2 cellular contexts compared by ENCODE assay signal in genomic region chr11:59200421-59200746, GRCh38.
TF ChIP-seq lines count a peak whose summit lies in the region.

No MANE protein-coding gene starts in this region.

TF ChIP-seq in GM12891, 5 proteins besides CTCF, POLR2A, EP300 and RAD21 (continued from another document):
- TF ChIP-seq POU2F2 (IDR thresholded peaks at IDR 0.05; ENCODE audit: low read depth, low read length) = no peak
- no peak for TF ChIP-seq SPI1 (IDR thresholded peaks at IDR 0.05; ENCODE audit: low read depth, low read length)
- TF ChIP-seq TAF1 (IDR thresholded peaks at IDR 0.05; ENCODE audit: low read depth, low read length) = no peak

TF ChIP-seq in GM12878, 131 proteins besides CTCF, POLR2A, EP300 and RAD21 (continued from another document):
- 0 out of 2 replicates have a peak, but pooled peaks have one; percentile 13 for TF ChIP-seq ZBTB40 (IDR thresholded peaks at IDR 0.05; ENCODE audit: borderline replicate concordance)
- TF ChIP-seq ZNF592 (IDR thresholded peaks at IDR 0.05) = peak; percentile 61
- TF ChIP-seq CBX5 (IDR thresholded peaks at IDR 0.05; ENCODE audit: low read depth) = 0 out of 2 replicates have a peak, but pooled peaks have one; percentile 32
- 0 out of 2 replicates have a peak, but pooled peaks have one; percentile 29 for TF ChIP-seq SMARCA5 (IDR thresholded peaks at IDR 0.05)
- peak; percentile 54 for TF ChIP-seq ZNF687 (IDR thresholded peaks at IDR 0.05)
- 0 out of 2 replicates have a peak, but pooled peaks have one; percentile 18 for TF ChIP-seq ATF2 (IDR thresholded peaks at IDR 0.05; ENCODE audit: low read length)
- TF ChIP-seq POU2F2 (IDR thresholded peaks at IDR 0.05; ENCODE audit: borderline replicate concordance, low read depth, low read length) = no peak
